In genomic region chr3:189975376-189975990, GRCh38 we compare ENCODE assay signal across 26 cellular contexts.
A peak's percentile ranks its signal among the peaks of the same experiment; 100 is the strongest.
DNase-seq lines count a peak whose midpoint lies in the region; ATAC-seq, FAIRE-seq and TF ChIP-seq lines count a peak whose summit lies in the region.
"Had no signal": no experiment of that assay in that cellular context is flagged by ENCODE, and none has a peak within 500 bp of the region (broad histone marks: within the 10 kb centered on the region; RNA-seq: fewer than 3 reads in every experiment).

No MANE protein-coding gene starts in this region.

- no peaks in the 10 kb centered on the region for H3K9me3 ChIP-seq in astrocyte (ENCODE audit: insufficient read depth, low read depth, low read length)
- H3K9me3 ChIP-seq in cardiac muscle cell (ENCODE audit: low read depth), result no peaks in the 10 kb centered on the region
- H3K9me3 ChIP-seq: ovary, SJCRH30, spleen, transverse colon had no signal

- H3K27me3 ChIP-seq in astrocyte (ENCODE audit: insufficient read depth, low read length) (no peaks in the 10 kb centered on the region), cardiac muscle cell (no peaks in the 10 kb centered on the region), foreskin keratinocyte (no peaks in the 10 kb centered on the region)
- H3K27me3 ChIP-seq: ovary, SJCRH30, transverse colon had no signal

- FAIRE-seq in astrocyte (lab: Jason Lieb, UNC), result no peak
- FAIRE-seq: RCC 7860 had no signal

- TF ChIP-seq CTCF in astrocyte (IDR thresholded peaks at IDR 0.05; ENCODE audit: insufficient read depth, low read depth, low read length), result no peak
- no peak for TF ChIP-seq CTCF in cardiac muscle cell (IDR thresholded peaks at IDR 0.05; ENCODE audit: low read depth, low read length)
- no peak for TF ChIP-seq CTCF in omental fat pad (IDR thresholded peaks at IDR 0.05)
- TF ChIP-seq CTCF in foreskin keratinocyte (conservative IDR thresholded peaks at IDR 0.05), result no peak

- peak; percentile 39 for DNase-seq in EH (ENCODE audit: low read depth)
- peak; percentile 64 for DNase-seq in astrocyte (ENCODE audit: low read depth)
- DNase-seq in cardiac muscle cell (ENCODE audit: low read depth in 1 of 2, low spot score in 1 of 2), result peak in 1 of 2 donors; percentile 30
- no peak for DNase-seq in omental fat pad (ENCODE audit: low spot score)
- DNase-seq in foreskin keratinocyte, result no peak
- DNase-seq in substantia nigra (lab: John Stamatoyannopoulos, UW), result no peak
- DNase-seq in midbrain (lab: John Stamatoyannopoulos, UW), result no peak
- DNase-seq in NCI-H2107 treated with DMSO at 0.1 percent for 48 hours (lab: John Stamatoyannopoulos, UW; ENCODE audit: unreplicated experiment), result no peak
- DNase-seq: activated CD4-positive, alpha-beta T cell treated with anti-CD3 and anti-CD28 coated beads, Interleukin-2, amount 50 U/mL, for 1 hour; activated effector memory CD4-positive, alpha-beta T cell treated with anti-CD3 and anti-CD28 coated beads, Interleukin-2, amount 50 U/mL, for 16 hours; activated T-cell treated with anti-CD3 and anti-CD28 coated beads, Interleukin-2, amount 50 U/mL, for 24 hours; CD4-positive, alpha-beta T cell; HFFc6; islet precursor cell; natural killer cell; NCI-H1694; NCI-H446; NCI-H82; ovary; SJCRH30; spleen; transverse colon had no signal

- no peak overlapping the region for H3K27ac Mint-ChIP-seq in astrocyte (ENCODE audit: unreplicated experiment)
- H3K27ac Mint-ChIP-seq: activated naive CD8-positive, alpha-beta T cell; activated T-cell treated with anti-CD3 and anti-CD28 coated beads, Interleukin-2, amount 50 U/mL, for 24 hours; CD4-positive, alpha-beta T cell; GM23338; HFFc6; natural killer cell had no signal

- no peak overlapping the region for H3K4me2 ChIP-seq in astrocyte (ENCODE audit: low read length)
- H3K4me2 ChIP-seq: GM23338 had no signal

- H3K36me3 ChIP-seq in astrocyte (ENCODE audit: insufficient read depth, low read length) (peaks cover 2% of the 10 kb centered on the region), cardiac muscle cell (peaks cover 25% of the 10 kb centered on the region)
- H3K36me3 ChIP-seq: ovary, SJCRH30 had no signal

- no peak overlapping the region for H3K9ac ChIP-seq in astrocyte (ENCODE audit: low read length)

- no peaks in the 10 kb centered on the region for H4K20me1 ChIP-seq in astrocyte (ENCODE audit: insufficient read depth, low read length)

- H3K79me2 ChIP-seq in astrocyte (ENCODE audit: insufficient read depth, low read length), result no peaks in the 10 kb centered on the region

- H3K4me1 ChIP-seq in astrocyte (ENCODE audit: insufficient read depth, low read length), result no peaks in the 10 kb centered on the region
- H3K4me1 ChIP-seq in cardiac muscle cell (ENCODE audit: low read depth), result no peaks in the 10 kb centered on the region
- H3K4me1 ChIP-seq in foreskin keratinocyte, result no peaks in the 10 kb centered on the region
- H3K4me1 ChIP-seq: SJCRH30, spleen, transverse colon had no signal

- H3K4me3 ChIP-seq in astrocyte (ENCODE audit: insufficient read depth, low read depth, low read length) (no peak overlapping the region), cardiac muscle cell (no peak overlapping the region)
- H3K4me3 ChIP-seq: GM23338, ovary, SJCRH30, spleen, transverse colon had no signal

- H3K27me3 Mint-ChIP-seq in astrocyte (ENCODE audit: low read depth, unreplicated experiment), result no peaks in the 10 kb centered on the region

- H3K4me1 Mint-ChIP-seq in astrocyte (ENCODE audit: low read depth, unreplicated experiment), result no peaks in the 10 kb centered on the region
- H3K4me1 Mint-ChIP-seq: central memory CD8-positive, alpha-beta T cell; natural killer cell had no signal

- peaks cover 2% of the 10 kb centered on the region for H3K9me3 Mint-ChIP-seq in astrocyte (ENCODE audit: unreplicated experiment)
- H3K9me3 Mint-ChIP-seq: activated T-cell treated with anti-CD3 and anti-CD28 coated beads, Interleukin-2, amount 50 U/mL, for 24 hours; CD4-positive, alpha-beta T cell; central memory CD8-positive, alpha-beta T cell; GM23338; HFFc6; natural killer cell had no signal

- no peak overlapping the region for H3K4me3 Mint-ChIP-seq in astrocyte (ENCODE audit: unreplicated experiment)
- H3K4me3 Mint-ChIP-seq: activated naive CD8-positive, alpha-beta T cell; activated T-cell treated with anti-CD3 and anti-CD28 coated beads, Interleukin-2, amount 50 U/mL, for 24 hours; CD4-positive, alpha-beta T cell; central memory CD8-positive, alpha-beta T cell; GM23338; HFFc6; natural killer cell had no signal

- H2AFZ ChIP-seq in astrocyte (ENCODE audit: low read depth, low read length), result no peak overlapping the region
- H2AFZ ChIP-seq: GM23338 had no signal

- peak; percentile 90 for ATAC-seq in omental fat pad (ENCODE audit: low FRiP score)
- ATAC-seq in foreskin keratinocyte, result no peak
- ATAC-seq: GM23338, natural killer cell had no signal

- H3K27ac ChIP-seq in astrocyte (ENCODE audit: low read depth, low read length) (no peak overlapping the region), cardiac muscle cell (peak overlapping the region; percentile 8), foreskin keratinocyte (no peak overlapping the region), substantia nigra (ENCODE audit: low read depth, low read length, poor library complexity, severe bottlenecking) (no peak overlapping the region)
- H3K27ac ChIP-seq: ovary, SJCRH30, transverse colon had no signal

- peaks cover 25% of the 10 kb centered on the region for H3K36me3 Mint-ChIP-seq in astrocyte (ENCODE audit: low read depth, unreplicated experiment)
- H3K36me3 Mint-ChIP-seq: activated naive CD8-positive, alpha-beta T cell; natural killer cell had no signal

Comparison
In these comparisons a context has a peak if more than half of its experiments do, and no peak if none do; other contexts are left out.
1. DNase-seq: peak in EH (single experiment) and astrocyte (single experiment); none in omental fat pad (single experiment), foreskin keratinocyte (0 of 2), substantia nigra (0 of 49), midbrain (single experiment) and NCI-H2107 treated with DMSO at 0.1 percent for 48 hours (single experiment).